Comparison of ENCODE assay signal across 9 cellular contexts in genomic region chrX:132631579-132632232, GRCh38.
DNase-seq lines count a peak whose midpoint lies in the region; ATAC-seq and TF ChIP-seq lines count a peak whose summit lies in the region.
"Had no signal": no experiment of that assay in that cellular context is flagged by ENCODE, and none has a peak within 500 bp of the region (broad histone marks: within the 10 kb centered on the region; RNA-seq: fewer than 3 reads in every experiment).

No MANE protein-coding gene starts in this region.

- H3K36me3 Mint-ChIP-seq in activated T-cell treated with anti-CD3 and anti-CD28 coated beads, Interleukin-2, amount 50 U/mL, for 4 hours (ENCODE audit: insufficient read depth): no peaks in the 10 kb centered on the region
- H3K36me3 Mint-ChIP-seq: activated naive CD4-positive, alpha-beta T cell treated with anti-CD3 and anti-CD28 coated beads, Interleukin-2, amount 50 U/mL, for 24 hours had no signal

- no peaks in the 10 kb centered on the region for H3K27me3 Mint-ChIP-seq in activated T-cell treated with anti-CD3 and anti-CD28 coated beads, Interleukin-2, amount 50 U/mL, for 4 hours (ENCODE audit: low read depth)
- H3K27me3 Mint-ChIP-seq: activated naive CD4-positive, alpha-beta T cell treated with anti-CD3 and anti-CD28 coated beads, Interleukin-2, amount 50 U/mL, for 24 hours had no signal

- intact Hi-C loops in spleen (cut with DNase I; ENCODE audit: low total_unique reads): loop anchor here (10.0 kb wide), 1 partner anchor 787 kb away; no protein-coding TSS in a partner anchor
- intact Hi-C loops in aorta (cut with DNase I): loop anchor here (5.0 kb wide), 1 partner anchor 339 kb away; no protein-coding TSS in a partner anchor

- H3K4me3 ChIP-seq in spleen (no peak overlapping the region), aorta (ENCODE audit: low read length in 2 of 2) (no peak overlapping the region)

- TF ChIP-seq CTCF in spleen (IDR thresholded peaks at IDR 0.05 in 8 of 11, conservative IDR thresholded peaks at IDR 0.05 in 3 of 11): peak; percentile 29 to 63 (median 45)

- no peak overlapping the region for H3K27ac ChIP-seq in spleen
- H3K27ac ChIP-seq in aorta (ENCODE audit: low read depth in 1 of 2, low read length in 2 of 2): no peak overlapping the region

- H3K9me3 Mint-ChIP-seq in activated T-cell treated with anti-CD3 and anti-CD28 coated beads, Interleukin-2, amount 50 U/mL, for 4 hours: no peaks in the 10 kb centered on the region
- H3K9me3 Mint-ChIP-seq: activated naive CD4-positive, alpha-beta T cell treated with anti-CD3 and anti-CD28 coated beads, Interleukin-2, amount 50 U/mL, for 24 hours had no signal

- H3K4me3 Mint-ChIP-seq in activated T-cell treated with anti-CD3 and anti-CD28 coated beads, Interleukin-2, amount 50 U/mL, for 4 hours: no peak overlapping the region
- H3K4me3 Mint-ChIP-seq: activated naive CD4-positive, alpha-beta T cell treated with anti-CD3 and anti-CD28 coated beads, Interleukin-2, amount 50 U/mL, for 24 hours had no signal

- H3K9me3 ChIP-seq in spleen (no peaks in the 10 kb centered on the region), aorta (ENCODE audit: control insufficient read depth, low read length) (no peaks in the 10 kb centered on the region)

- H3K4me1 Mint-ChIP-seq in activated T-cell treated with anti-CD3 and anti-CD28 coated beads, Interleukin-2, amount 50 U/mL, for 4 hours (ENCODE audit: low read depth): no peaks in the 10 kb centered on the region
- H3K4me1 Mint-ChIP-seq: activated naive CD4-positive, alpha-beta T cell treated with anti-CD3 and anti-CD28 coated beads, Interleukin-2, amount 50 U/mL, for 24 hours had no signal

- TF ChIP-seq POLR2A in spleen (IDR thresholded peaks at IDR 0.05): no peak

- H3K4me1 ChIP-seq in spleen (no peaks in the 10 kb centered on the region), aorta (ENCODE audit: control insufficient read depth in 1 of 2, insufficient read depth in 2 of 2, low read length in 2 of 2) (no peaks in the 10 kb centered on the region)

- no peak for DNase-seq in activated T-cell treated with anti-CD3 and anti-CD28 coated beads, Interleukin-2, amount 50 U/mL, for 4 hours
- no peak for DNase-seq in activated T-cell treated with anti-CD3 and anti-CD28 coated beads, Interleukin-2, amount 50 U/mL, for 1 hour
- DNase-seq in glomerular visceral epithelial cell (ENCODE audit: extremely low spot score) (peak; percentile 9), spleen (no peak), aorta (no peak)

- H3K27me3 ChIP-seq in spleen (replicated peaks in 1 of 7): peaks cover 0 to 25% (median 0%) of the 10 kb centered on the region in 7 donors
- no peaks in the 10 kb centered on the region for H3K27me3 ChIP-seq in aorta (ENCODE audit: control insufficient read depth in 1 of 2, insufficient read depth in 2 of 2, low read length in 1 of 2)

- ATAC-seq in activated T-cell treated with anti-CD3 and anti-CD28 coated beads, Interleukin-2, amount 50 U/mL, for 4 hours: peak; percentile 30 to 46
- ATAC-seq in HG03378 (IDR thresholded peaks at IDR 0.05; ENCODE audit: unreplicated experiment) (peak; percentile 53), SK-N-SH treated with all-trans-retinoic acid at 6 μM for 48 hours (peak; percentile 91), aorta (ENCODE audit: low FRiP score) (no peak), HG03095 (IDR thresholded peaks at IDR 0.05; ENCODE audit: unreplicated experiment) (no peak)

- 11 to 60% (median 51%) methylated on average over 1 to 3 of the region's 3 CpGs for WGBS in spleen, 5 donors
- WGBS in aorta, 2 donors: 34 to 41% methylated on average over 3 of the region's 3 CpGs

- H3K36me3 ChIP-seq in spleen: no peaks in the 10 kb centered on the region
- no peaks in the 10 kb centered on the region for H3K36me3 ChIP-seq in aorta (ENCODE audit: control insufficient read depth in 1 of 2, insufficient read depth in 2 of 2, low read length in 1 of 2)

TF ChIP-seq in SK-N-SH treated with all-trans-retinoic acid at 6 μM for 48 hours, 23 proteins besides CTCF, POLR2A, EP300 and RAD21 (continues in another document):
- TF ChIP-seq RARB (CRISPR knock-in tag; IDR thresholded peaks at IDR 0.05) (no peak), ARNTL (CRISPR knock-in tag; IDR thresholded peaks at IDR 0.05; ENCODE audit: borderline replicate concordance, low read depth) (no peak), BACH2 (CRISPR knock-in tag; IDR thresholded peaks at IDR 0.05; ENCODE audit: borderline replicate concordance) (no peak), TOX (CRISPR knock-in tag; IDR thresholded peaks at IDR 0.05; ENCODE audit: borderline replicate concordance) (no peak), TSHZ2 (CRISPR knock-in tag; IDR thresholded peaks at IDR 0.05) (no peak)
- TF ChIP-seq, protein P1, sequence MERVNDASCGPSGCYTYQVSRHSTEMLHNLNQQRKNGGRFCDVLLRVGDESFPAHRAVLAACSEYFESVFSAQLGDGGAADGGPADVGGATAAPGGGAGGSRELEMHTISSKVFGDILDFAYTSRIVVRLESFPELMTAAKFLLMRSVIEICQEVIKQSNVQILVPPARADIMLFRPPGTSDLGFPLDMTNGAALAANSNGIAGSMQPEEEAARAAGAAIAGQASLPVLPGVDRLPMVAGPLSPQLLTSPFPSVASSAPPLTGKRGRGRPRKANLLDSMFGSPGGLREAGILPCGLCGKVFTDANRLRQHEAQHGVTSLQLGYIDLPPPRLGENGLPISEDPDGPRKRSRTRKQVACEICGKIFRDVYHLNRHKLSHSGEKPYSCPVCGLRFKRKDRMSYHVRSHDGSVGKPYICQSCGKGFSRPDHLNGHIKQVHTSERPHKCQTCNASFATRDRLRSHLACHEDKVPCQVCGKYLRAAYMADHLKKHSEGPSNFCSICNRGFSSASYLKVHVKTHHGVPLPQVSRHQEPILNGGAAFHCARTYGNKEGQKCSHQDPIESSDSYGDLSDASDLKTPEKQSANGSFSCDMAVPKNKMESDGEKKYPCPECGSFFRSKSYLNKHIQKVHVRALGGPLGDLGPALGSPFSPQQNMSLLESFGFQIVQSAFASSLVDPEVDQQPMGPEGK (CRISPR knock-in tag; IDR thresholded peaks at IDR 0.05; ENCODE audit: borderline replicate concordance): no peak
- TF ChIP-seq, protein P2, sequence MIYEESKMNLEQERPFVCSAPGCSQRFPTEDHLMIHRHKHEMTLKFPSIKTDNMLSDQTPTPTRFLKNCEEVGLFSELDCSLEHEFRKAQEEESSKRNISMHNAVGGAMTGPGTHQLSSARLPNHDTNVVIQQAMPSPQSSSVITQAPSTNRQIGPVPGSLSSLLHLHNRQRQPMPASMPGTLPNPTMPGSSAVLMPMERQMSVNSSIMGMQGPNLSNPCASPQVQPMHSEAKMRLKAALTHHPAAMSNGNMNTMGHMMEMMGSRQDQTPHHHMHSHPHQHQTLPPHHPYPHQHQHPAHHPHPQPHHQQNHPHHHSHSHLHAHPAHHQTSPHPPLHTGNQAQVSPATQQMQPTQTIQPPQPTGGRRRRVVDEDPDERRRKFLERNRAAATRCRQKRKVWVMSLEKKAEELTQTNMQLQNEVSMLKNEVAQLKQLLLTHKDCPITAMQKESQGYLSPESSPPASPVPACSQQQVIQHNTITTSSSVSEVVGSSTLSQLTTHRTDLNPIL (CRISPR knock-in tag; IDR thresholded peaks at IDR 0.05; ENCODE audit: low read depth): no peak
- TF ChIP-seq, protein P3, sequence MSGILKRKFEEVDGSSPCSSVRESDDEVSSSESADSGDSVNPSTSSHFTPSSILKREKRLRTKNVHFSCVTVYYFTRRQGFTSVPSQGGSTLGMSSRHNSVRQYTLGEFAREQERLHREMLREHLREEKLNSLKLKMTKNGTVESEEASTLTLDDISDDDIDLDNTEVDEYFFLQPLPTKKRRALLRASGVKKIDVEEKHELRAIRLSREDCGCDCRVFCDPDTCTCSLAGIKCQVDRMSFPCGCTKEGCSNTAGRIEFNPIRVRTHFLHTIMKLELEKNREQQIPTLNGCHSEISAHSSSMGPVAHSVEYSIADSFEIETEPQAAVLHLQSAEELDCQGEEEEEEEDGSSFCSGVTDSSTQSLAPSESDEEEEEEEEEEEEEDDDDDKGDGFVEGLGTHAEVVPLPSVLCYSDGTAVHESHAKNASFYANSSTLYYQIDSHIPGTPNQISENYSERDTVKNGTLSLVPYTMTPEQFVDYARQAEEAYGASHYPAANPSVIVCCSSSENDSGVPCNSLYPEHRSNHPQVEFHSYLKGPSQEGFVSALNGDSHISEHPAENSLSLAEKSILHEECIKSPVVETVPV (CRISPR knock-in tag; IDR thresholded peaks at IDR 0.05): no peak

Comparison
In these comparisons a context has a peak if more than half of its experiments do, and no peak if none do; other contexts are left out.
1. ATAC-seq: peak in activated T-cell treated with anti-CD3 and anti-CD28 coated beads, Interleukin-2, amount 50 U/mL, for 4 hours (2 of 2), HG03378 (single experiment) and SK-N-SH treated with all-trans-retinoic acid at 6 μM for 48 hours (single experiment); none in aorta (single experiment) and HG03095 (single experiment).